Comparison of ENCODE assay signal across 8 cellular contexts in genomic region chr20:36235892-36236785, GRCh38. TPM values are rescaled to one million over a fixed set of nuclear protein-coding genes. Genes with fewer than 3 reads are reported as not detected.
DNase-seq lines count a peak whose midpoint lies in the region; ATAC-seq and TF ChIP-seq lines count a peak whose summit lies in the region.

Gene AAR2, plus strand, starts transcription at chr20:36236478. Its CDS starts 3,391 bp downstream, at chr20:36239869.

- intact Hi-C loops in natural killer cell (cut with micrococcal nuclease), result no loop called here

- H3K36me3 ChIP-seq in Karpas-422 (ENCODE audit: insufficient read depth, low read length) (peaks cover 11% of the 10 kb centered on the region; the same call in 1 of the 2 replicates), RWPE2 (ENCODE audit: low read depth) (peaks cover 32% of the 10 kb centered on the region)

- peak within 1 kb of the TSS; percentile 87 for H3K9ac ChIP-seq in Karpas-422 (ENCODE audit: low read length)

- peaks cover 16% of the 10 kb centered on the region for H3K4me1 Mint-ChIP-seq in activated T-helper 17 cell treated with anti-CD3 and anti-CD28 coated beads, Interleukin-2, amount 50 U/mL, for 72 hours
- H3K4me1 Mint-ChIP-seq in natural killer cell, result peaks cover 33 to 38% of the 10 kb centered on the region in 2 donors
- H3K4me1 Mint-ChIP-seq in stimulated activated naive B cell treated with anti-CD40 and anti-IgM and Interleukin-4, amounts not matched to agents 10 μg/mL and 1 μg/mL and 100 μg/mL, for 72 hours, result peaks cover 16 to 25% of the 10 kb centered on the region in 2 donors

- H3K4me1 ChIP-seq in Karpas-422 (ENCODE audit: low read length) (peaks cover 17% of the 10 kb centered on the region), RWPE2 (ENCODE audit: insufficient read depth, poor library complexity, severe bottlenecking) (peaks cover 19% of the 10 kb centered on the region)

- H3K9me3 Mint-ChIP-seq in activated T-helper 17 cell treated with anti-CD3 and anti-CD28 coated beads, Interleukin-2, amount 50 U/mL, for 72 hours, result no peaks in the 10 kb centered on the region
- H3K9me3 Mint-ChIP-seq in natural killer cell, result no peaks in the 10 kb centered on the region
- H3K9me3 Mint-ChIP-seq in stimulated activated naive B cell treated with anti-CD40 and anti-IgM and Interleukin-4, amounts not matched to agents 10 μg/mL and 1 μg/mL and 100 μg/mL, for 72 hours, result no peaks in the 10 kb centered on the region

- H3K27ac ChIP-seq in Karpas-422 (ENCODE audit: low read length) (peak within 1 kb of the TSS; percentile 26; the same call in 1 of the 2 replicates), RWPE2 (ENCODE audit: poor library complexity, severe bottlenecking) (peak within 1 kb of the TSS; percentile 22)

- H3K79me2 ChIP-seq in Karpas-422 (ENCODE audit: low read length), result peaks cover 53% of the 10 kb centered on the region

- TF ChIP-seq CTCF in AG10803 (conservative IDR thresholded peaks at IDR 0.05; ENCODE audit: low read length) (no peak), RWPE2 (IDR thresholded peaks at IDR 0.05; ENCODE audit: poor library complexity, severe bottlenecking) (no peak), fibroblast of mammary gland (conservative IDR thresholded peaks at IDR 0.05; ENCODE audit: control insufficient read depth, insufficient read depth, low read depth, low read length) (no peak), natural killer cell (IDR thresholded peaks at IDR 0.05) (no peak)

- H3K27me3 ChIP-seq in Karpas-422 (ENCODE audit: low read length) (no peaks in the 10 kb centered on the region), RWPE2 (ENCODE audit: insufficient read depth, poor library complexity, severe bottlenecking) (no peaks in the 10 kb centered on the region)

- DNase-seq in AG10803 (ENCODE audit: low read depth), result peak; percentile 76
- peak; percentile 93 for DNase-seq in Karpas-422
- DNase-seq in RWPE2 (ENCODE audit: low spot score), result peak; percentile 95
- DNase-seq in fibroblast of mammary gland (ENCODE audit: low read depth), result peak; percentile 79
- DNase-seq in natural killer cell, result peak; percentile 70
- peak; percentile 75 for DNase-seq in stimulated activated naive B cell treated with anti-CD40 and anti-IgM and Interleukin-4, amounts not matched to agents 10 μg/mL and 1 μg/mL and 100 μg/mL, for 72 hours

- ATAC-seq in GM19328 (IDR thresholded peaks at IDR 0.05; ENCODE audit: unreplicated experiment), result peak; percentile 55
- peak; percentile 94 for ATAC-seq in RWPE2 (ENCODE audit: low read depth)
- peak; percentile 97 for ATAC-seq in activated T-helper 17 cell treated with anti-CD3 and anti-CD28 coated beads, Interleukin-2, amount 50 U/mL, for 72 hours (replicated peaks)
- ATAC-seq in natural killer cell, result peak; percentile 90 to 97 (median 96)
- peak; percentile 97 for ATAC-seq in stimulated activated naive B cell treated with anti-CD40 and anti-IgM and Interleukin-4, amounts not matched to agents 10 μg/mL and 1 μg/mL and 100 μg/mL, for 72 hours (replicated peaks)

- H3K27me3 Mint-ChIP-seq in activated T-helper 17 cell treated with anti-CD3 and anti-CD28 coated beads, Interleukin-2, amount 50 U/mL, for 72 hours, result no peaks in the 10 kb centered on the region
- H3K27me3 Mint-ChIP-seq in natural killer cell (ENCODE audit: low read depth in 2 of 2), result peaks cover 0 to 11% of the 10 kb centered on the region in 2 donors
- peaks cover 11% of the 10 kb centered on the region in 2 donors for H3K27me3 Mint-ChIP-seq in stimulated activated naive B cell treated with anti-CD40 and anti-IgM and Interleukin-4, amounts not matched to agents 10 μg/mL and 1 μg/mL and 100 μg/mL, for 72 hours

- no peaks in the 10 kb centered on the region for H3K9me2 ChIP-seq in Karpas-422 (replicated peaks; ENCODE audit: insufficient read depth, low read length)

- 0 out of 2 replicates have a peak, but pooled peaks cover 6% of the 10 kb centered on the region for H4K20me1 ChIP-seq in Karpas-422 (ENCODE audit: insufficient read depth, low read depth, low read length)

- H3K4me3 ChIP-seq in AG10803 (ENCODE audit: low read length) (peak within 1 kb of the TSS; percentile 74), Karpas-422 (ENCODE audit: low read length) (peak within 1 kb of the TSS; percentile 90), RWPE2 (ENCODE audit: severe bottlenecking) (peak within 1 kb of the TSS; percentile 77), fibroblast of mammary gland (ENCODE audit: control insufficient read depth, low read depth, low read length) (peak within 1 kb of the TSS; percentile 95)

- H3K9me3 ChIP-seq in Karpas-422 (ENCODE audit: low read length) (no peaks in the 10 kb centered on the region), RWPE2 (ENCODE audit: severe bottlenecking) (no peaks in the 10 kb centered on the region)

- peak within 1 kb of the TSS; percentile 96 for H3K4me2 ChIP-seq in Karpas-422 (ENCODE audit: low read depth, low read length, poor library complexity, severe bottlenecking)

- peak within 1 kb of the TSS; percentile 100 for H2AFZ ChIP-seq in Karpas-422 (ENCODE audit: low read length)

- H3K27ac Mint-ChIP-seq in activated T-helper 17 cell treated with anti-CD3 and anti-CD28 coated beads, Interleukin-2, amount 50 U/mL, for 72 hours, result peak within 1 kb of the TSS; percentile 92
- peak within 1 kb of the TSS; percentile 93 to 94 for H3K27ac Mint-ChIP-seq in natural killer cell
- H3K27ac Mint-ChIP-seq in stimulated activated naive B cell treated with anti-CD40 and anti-IgM and Interleukin-4, amounts not matched to agents 10 μg/mL and 1 μg/mL and 100 μg/mL, for 72 hours, result peak within 1 kb of the TSS; percentile 99

- H3K36me3 Mint-ChIP-seq in activated T-helper 17 cell treated with anti-CD3 and anti-CD28 coated beads, Interleukin-2, amount 50 U/mL, for 72 hours (ENCODE audit: low read depth), result peaks cover 39% of the 10 kb centered on the region
- no peaks in the 10 kb centered on the region for H3K36me3 Mint-ChIP-seq in natural killer cell
- peaks cover 7 to 8% of the 10 kb centered on the region in 2 donors for H3K36me3 Mint-ChIP-seq in stimulated activated naive B cell treated with anti-CD40 and anti-IgM and Interleukin-4, amounts not matched to agents 10 μg/mL and 1 μg/mL and 100 μg/mL, for 72 hours

- H3K4me3 Mint-ChIP-seq in activated T-helper 17 cell treated with anti-CD3 and anti-CD28 coated beads, Interleukin-2, amount 50 U/mL, for 72 hours, result peak within 1 kb of the TSS; percentile 85
- peak within 1 kb of the TSS; percentile 99 for H3K4me3 Mint-ChIP-seq in natural killer cell
- H3K4me3 Mint-ChIP-seq in stimulated activated naive B cell treated with anti-CD40 and anti-IgM and Interleukin-4, amounts not matched to agents 10 μg/mL and 1 μg/mL and 100 μg/mL, for 72 hours, result peak within 1 kb of the TSS; percentile 94 to 99

RNA-seq across cellular contexts. Expression of gene AAR2, which starts in this region (rescaled TPM):
- 24.9 and 28.4 TPM in 2 replicates for total RNA-seq in Karpas-422 (2014; rRNA removed; shearing (Covaris generic); ENCODE audit: low replicate concordance)
- total RNA-seq in activated T-helper 17 cell treated with anti-CD3 and anti-CD28 coated beads, Interleukin-2, amount 50 U/mL, for 72 hours, result 10 to 100 TPM; 15.3 to 20.6 TPM
- total RNA-seq in natural killer cell, result 10 to 100 TPM; 22.6 to 26.5 (median 25.6) TPM

Comparison
In these comparisons a context has a peak if more than half of its experiments do, and no peak if none do; other contexts are left out.
1. Peak in every context shown above with its lines: DNase-seq, ATAC-seq, H3K4me3 ChIP-seq and H3K27ac ChIP-seq.